ENCODE assay signal across 11 cellular contexts in genomic region chr1:206708058-206708457, GRCh38. TPM values are rescaled to one million over a fixed set of nuclear protein-coding genes. Genes with fewer than 3 reads are reported as not detected.
DNase-seq lines count a peak whose midpoint lies in the region; TF ChIP-seq lines count a peak whose summit lies in the region.
"Had no signal": no experiment of that assay in that cellular context is flagged by ENCODE, and none has a peak within 500 bp of the region (broad histone marks: within the 10 kb centered on the region; RNA-seq: fewer than 3 reads in every experiment).

No MANE protein-coding gene starts in this region.

- peak overlapping the region; percentile 55 for H3K4me2 ChIP-seq in DOHH2 (ENCODE audit: low read length)

- DNase-seq in H7: peak; percentile 63
- DNase-seq in OCI-M1 (lab: John Stamatoyannopoulos, UW): peak; percentile 26
- DNase-seq in immature natural killer cell: no peak
- DNase-seq in activated CD4-positive, alpha-beta T cell treated with anti-CD3 and anti-CD28 coated beads for 4 hours: no peak
- no peak for DNase-seq in testis
- no peak for DNase-seq in A673 (ENCODE audit: low spot score)
- DNase-seq in NCI-H1694 treated with DMSO at 0.1 percent for 48 hours (lab: John Stamatoyannopoulos, UW): no peak
- DNase-seq: activated CD4-positive, alpha-beta T cell treated with anti-CD3 and anti-CD28 coated beads, Interleukin-2, amount 10 ng/mL, durations not matched to agents 7 days and 5 days had no signal

- POLR2A ChIA-PET in A673 (lab: Charles Lee; ENCODE audit: low non-redundant PET): no interaction called here

- no peaks in the 10 kb centered on the region for H3F3A ChIP-seq in DOHH2 (ENCODE audit: control insufficient read depth, insufficient read depth)

- H3K4me3 Mint-ChIP-seq in immature natural killer cell: peak overlapping the region; percentile 15 to 67 (median 44)
- H3K4me3 Mint-ChIP-seq: activated CD4-positive, alpha-beta T cell treated with anti-CD3 and anti-CD28 coated beads, Interleukin-2, amount 10 ng/mL, durations not matched to agents 7 days and 5 days had no signal

- peak overlapping the region; percentile 18; the same call in 1 of the 2 replicates for H3K4me3 ChIP-seq in DOHH2 (ENCODE audit: low read length)
- no peak overlapping the region for H3K4me3 ChIP-seq in H7 (ENCODE audit: insufficient read depth, low read depth, low read length)
- no peak overlapping the region for H3K4me3 ChIP-seq in testis
- H3K4me3 ChIP-seq in A673 (ENCODE audit: low read depth, low read length, poor library complexity, severe bottlenecking): no peak overlapping the region
- H3K4me3 ChIP-seq: upper lobe of left lung had no signal

- H3K27ac Mint-ChIP-seq in immature natural killer cell: peak overlapping the region; percentile 24 to 88 (median 44)
- H3K27ac Mint-ChIP-seq: activated CD4-positive, alpha-beta T cell treated with anti-CD3 and anti-CD28 coated beads, Interleukin-2, amount 10 ng/mL, durations not matched to agents 7 days and 5 days; progenitor cell of endocrine pancreas had no signal

- H3K36me3 Mint-ChIP-seq in immature natural killer cell: no peaks in the 10 kb centered on the region

- H3K4me1 ChIP-seq in DOHH2 (ENCODE audit: control insufficient read depth, low read length) (peaks cover 52% of the 10 kb centered on the region), testis (peaks cover 41% of the 10 kb centered on the region), A673 (ENCODE audit: insufficient read depth, low read length, poor library complexity, severe bottlenecking) (peaks cover 20% of the 10 kb centered on the region)

- H3K27ac ChIP-seq in DOHH2 (ENCODE audit: low read depth, low read length) (0 out of 2 replicates have a peak overlapping the region, but pooled peaks have one; percentile 2), testis (no peak overlapping the region), A673 (ENCODE audit: low read depth, low read length, poor library complexity, severe bottlenecking) (no peak overlapping the region)

- H3K4me1 Mint-ChIP-seq in immature natural killer cell: peaks cover 91 to 92% of the 10 kb centered on the region in 2 donors

- no peaks in the 10 kb centered on the region for H3K27me3 ChIP-seq in DOHH2 (ENCODE audit: control insufficient read depth, low read length)
- H3K27me3 ChIP-seq in H7 (ENCODE audit: control insufficient read depth, insufficient read depth, low read length): no peaks in the 10 kb centered on the region
- no peaks in the 10 kb centered on the region for H3K27me3 ChIP-seq in testis
- H3K27me3 ChIP-seq in A673 (replicated peaks; ENCODE audit: insufficient read depth, low read depth, low read length, poor library complexity): no peaks in the 10 kb centered on the region
- H3K27me3 ChIP-seq: upper lobe of left lung had no signal

- peaks cover 38% of the 10 kb centered on the region; the same call in 1 of the 2 replicates for H4K20me1 ChIP-seq in DOHH2 (ENCODE audit: control insufficient read depth, insufficient read depth, low read depth, low read length)

- no peaks in the 10 kb centered on the region for H3K9me3 Mint-ChIP-seq in immature natural killer cell
- H3K9me3 Mint-ChIP-seq: activated CD4-positive, alpha-beta T cell treated with anti-CD3 and anti-CD28 coated beads, Interleukin-2, amount 10 ng/mL, durations not matched to agents 7 days and 5 days had no signal

- whole genome bisulfite sequencing in testis, 2 donors: 59 to 68% methylated on average over 2 of the region's 2 CpGs

- no peaks in the 10 kb centered on the region for H3K9me2 ChIP-seq in DOHH2 (replicated peaks; ENCODE audit: control insufficient read depth, low read length)

- CTCF ChIA-PET in A673 (lab: Charles Lee): no interaction called here

- H3K27me3 Mint-ChIP-seq in immature natural killer cell (ENCODE audit: low read depth in 3 of 3): peaks cover 0 to 14% (median 6%) of the 10 kb centered on the region in 3 donors
- H3K27me3 Mint-ChIP-seq: activated CD4-positive, alpha-beta T cell treated with anti-CD3 and anti-CD28 coated beads, Interleukin-2, amount 10 ng/mL, durations not matched to agents 7 days and 5 days; progenitor cell of endocrine pancreas had no signal

- H3K36me3 ChIP-seq in DOHH2 (ENCODE audit: control insufficient read depth, low read length) (no peaks in the 10 kb centered on the region), H7 (replicated peaks; ENCODE audit: control insufficient read depth, insufficient read depth, low read length) (no peaks in the 10 kb centered on the region), testis (ENCODE audit: low read depth, missing control alignments) (no peaks in the 10 kb centered on the region), A673 (ENCODE audit: insufficient read depth, low read length, poor library complexity, severe bottlenecking) (no peaks in the 10 kb centered on the region)
- H3K36me3 ChIP-seq: upper lobe of left lung had no signal

- no TSS peak for BruUV-seq in A673 (replicated peaks; lab: Mats Ljungman, UMichigan)

- H3K9me3 ChIP-seq in DOHH2 (ENCODE audit: control insufficient read depth, insufficient read depth, low read length): no peaks in the 10 kb centered on the region
- H3K9me3 ChIP-seq in testis: no peaks in the 10 kb centered on the region
- no peaks in the 10 kb centered on the region for H3K9me3 ChIP-seq in A673 (ENCODE audit: low read depth, low read length, poor library complexity, severe bottlenecking)
- H3K9me3 ChIP-seq: upper lobe of left lung had no signal

- peaks cover 87% of the 10 kb centered on the region for H3K79me2 ChIP-seq in DOHH2 (ENCODE audit: control insufficient read depth, low read length)

- intact Hi-C loops in testis (cut with DNase I; ENCODE audit: low total_unique reads) (no loop called here), A673 (cut with micrococcal nuclease; ENCODE audit: unreplicated experiment) (no loop called here)

- no peak for TF ChIP-seq POLR2A in testis (IDR thresholded peaks at IDR 0.05)

- no peak for TF ChIP-seq CTCF in DOHH2 (IDR thresholded peaks at IDR 0.05; ENCODE audit: low read depth, low read length, poor library complexity, severe bottlenecking)
- no peak for TF ChIP-seq CTCF in testis (IDR thresholded peaks at IDR 0.05)
- TF ChIP-seq CTCF in A673 (conservative IDR thresholded peaks at IDR 0.05; ENCODE audit: low read depth, low read length): no peak

RNA-seq across cellular contexts. Expression of gene MAPKAPK2, which starts 23.4 kb away (rescaled TPM):
- 67.7 and 77.8 TPM in 2 replicates for total RNA-seq in H7 (2014; rRNA removed; shearing (Covaris generic))
- 1 to 10 TPM; 3.5 to 7.2 (median 4.1) TPM for polyA plus RNA-seq in immature natural killer cell
- total RNA-seq in testis: 10 to 100 TPM; 66.3 to 69.1 TPM
- polyA plus RNA-seq in testis (ENCODE audit: insufficient read depth, low read depth, low replicate concordance): 76.5 TPM
- total RNA-seq in A673 (2021): 39.2 and 41.9 TPM in 2 replicates

Comparison
In these comparisons a context has a peak if more than half of its experiments do, and no peak if none do; other contexts are left out.
1. DNase-seq: peak in H7 (single experiment) and OCI-M1 (single experiment); none in immature natural killer cell (0 of 3), activated CD4-positive, alpha-beta T cell treated with anti-CD3 and anti-CD28 coated beads for 4 hours (0 of 2), testis (single experiment), A673 (single experiment) and NCI-H1694 treated with DMSO at 0.1 percent for 48 hours (single experiment).